19 cellular contexts compared by ENCODE assay signal in the genomic region with DNA sequence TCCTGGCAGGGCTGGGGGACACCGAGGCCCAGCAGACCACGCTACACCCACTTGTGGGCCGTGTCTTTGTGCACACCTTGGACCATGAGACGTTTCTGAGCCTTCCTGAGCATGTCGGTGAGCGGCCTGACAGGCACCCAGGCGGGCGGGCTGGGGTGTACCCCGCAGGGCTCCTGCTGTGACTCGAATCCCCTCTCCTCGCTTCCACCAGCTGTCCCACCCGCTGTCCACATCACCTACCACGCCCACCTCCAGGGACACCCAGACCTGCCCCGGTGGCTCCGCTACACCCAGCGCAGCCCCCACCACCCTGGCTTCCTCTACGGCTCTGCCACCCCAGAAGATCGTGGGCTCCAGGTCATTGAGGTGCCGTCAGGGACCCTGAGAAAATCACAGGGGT. TPM values are rescaled to one million over a fixed set of nuclear protein-coding genes. Genes with fewer than 3 reads are reported as not detected.
"Had no signal": no experiment of that assay in that cellular context is flagged by ENCODE, and none has a peak within 500 bp of the region (broad histone marks: within the 10 kb centered on the region; RNA-seq: fewer than 3 reads in every experiment).

No MANE protein-coding gene starts in this region.

- H3K27ac Mint-ChIP-seq: activated CD4-positive, alpha-beta memory T cell treated with anti-CD3 and anti-CD28 coated beads for 36 hours; activated naive CD8-positive, alpha-beta T cell treated with anti-CD3 and anti-CD28 coated beads, Interleukin-2, amount 10 ng/mL, durations not matched to agents 7 days and 5 days; activated T-cell treated with anti-CD3 and anti-CD28 coated beads, Interleukin-2, amount 50 U/mL, for 72 hours; progenitor cell of endocrine pancreas had no signal

- H3K36me3 ChIP-seq: stomach had no signal

- ATAC-seq: activated T-cell treated with anti-CD3 and anti-CD28 coated beads, Interleukin-2, amount 50 U/mL, for 72 hours; naive thymus-derived CD8-positive, alpha-beta T cell; sciatic nerve had no signal

- H3K4me3 Mint-ChIP-seq: activated CD4-positive, alpha-beta memory T cell treated with anti-CD3 and anti-CD28 coated beads for 36 hours; activated naive CD8-positive, alpha-beta T cell treated with anti-CD3 and anti-CD28 coated beads, Interleukin-2, amount 10 ng/mL, durations not matched to agents 7 days and 5 days; activated T-cell treated with anti-CD3 and anti-CD28 coated beads, Interleukin-2, amount 50 U/mL, for 72 hours; naive thymus-derived CD8-positive, alpha-beta T cell had no signal

- H3K4me3 ChIP-seq: lung had no signal

- H3K9me3 Mint-ChIP-seq: activated CD4-positive, alpha-beta memory T cell treated with anti-CD3 and anti-CD28 coated beads for 36 hours; activated naive CD8-positive, alpha-beta T cell treated with anti-CD3 and anti-CD28 coated beads, Interleukin-2, amount 10 ng/mL, durations not matched to agents 7 days and 5 days; activated T-cell treated with anti-CD3 and anti-CD28 coated beads, Interleukin-2, amount 50 U/mL, for 72 hours; naive thymus-derived CD8-positive, alpha-beta T cell had no signal

- DNase-seq: activated CD4-positive, alpha-beta memory T cell treated with anti-CD3 and anti-CD28 coated beads for 36 hours; activated CD4-positive, alpha-beta T cell treated with anti-CD3 and anti-CD28 coated beads for 1 hour; activated gamma-delta T cell treated with Interleukin-2 at 50 U/mL for 16 hours; activated naive CD8-positive, alpha-beta T cell treated with anti-CD3 and anti-CD28 coated beads, Interleukin-2, amount 10 ng/mL, durations not matched to agents 7 days and 5 days; activated T-cell treated with anti-CD3 and anti-CD28 coated beads, Interleukin-2, amount 50 U/mL, for 72 hours; anterior cingulate cortex; effector CD4-positive, alpha-beta T cell; foreskin melanocyte; nucleus accumbens; stimulated activated CD4-positive, alpha-beta T cell treated with anti-CD3 and anti-CD28 coated beads, Interleukin-4, amount 100 ng/mL, for 4 hours; stomach; SW 1271 had no signal

- H3K9me3 ChIP-seq: stomach had no signal

- H3K27me3 Mint-ChIP-seq: activated CD4-positive, alpha-beta memory T cell treated with anti-CD3 and anti-CD28 coated beads for 36 hours had no signal

- H3K36me3 Mint-ChIP-seq: activated CD4-positive, alpha-beta memory T cell treated with anti-CD3 and anti-CD28 coated beads for 36 hours; naive thymus-derived CD8-positive, alpha-beta T cell had no signal

- H3K27me3 ChIP-seq: stomach had no signal

RNA-seq across cellular contexts. Expression of a gene that starts 1.6 kb away (rescaled TPM):
- total RNA-seq: activated naive CD8-positive, alpha-beta T cell treated with anti-CD3 and anti-CD28 coated beads, Interleukin-2, amount 10 ng/mL, durations not matched to agents 7 days and 5 days; endothelial cell of umbilical vein; kidney epithelial cell; mononuclear cell; naive thymus-derived CD8-positive, alpha-beta T cell; progenitor cell of endocrine pancreas had no signal
- polyA plus RNA-seq: endothelial cell of umbilical vein had no signal

RNA-seq across cellular contexts. Expression of a gene that starts 34.1 kb away (rescaled TPM):
- polyA plus RNA-seq: naive thymus-derived CD8-positive, alpha-beta T cell had no signal

RNA-seq across cellular contexts. Expression of a gene that starts 37.4 kb away (rescaled TPM):
- polyA plus RNA-seq: naive thymus-derived CD8-positive, alpha-beta T cell had no signal
